ENCODE assay signal across 26 cellular contexts in the genomic region with DNA sequence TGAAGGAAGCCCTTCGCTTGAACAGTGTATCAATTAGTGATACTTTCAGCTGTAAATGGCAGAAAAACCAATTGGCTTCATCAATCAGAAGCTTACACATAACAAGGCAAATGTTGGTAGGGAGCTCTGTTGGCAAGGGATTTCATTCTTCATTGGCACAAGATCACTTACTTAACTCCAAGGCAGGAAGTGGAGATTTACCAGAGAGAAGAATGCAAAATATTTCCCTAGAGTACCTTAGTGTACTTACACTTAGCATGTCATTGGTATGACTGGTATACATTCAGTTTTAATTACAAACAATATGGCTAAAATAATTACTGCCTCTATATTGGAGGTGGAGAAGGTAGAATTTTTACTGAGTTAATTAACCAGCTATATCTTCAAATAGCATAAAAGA.
"Had no signal": no experiment of that assay in that cellular context is flagged by ENCODE, and none has a peak within 500 bp of the region (broad histone marks: within the 10 kb centered on the region; RNA-seq: fewer than 3 reads in every experiment).

No MANE protein-coding gene starts in this region.

- H3K27ac ChIP-seq: coronary artery, esophagus muscularis mucosa, foreskin keratinocyte, gastroesophageal sphincter, heart left ventricle, hepatocyte, pancreas, suprapubic skin, transverse colon, upper lobe of right lung, uterus had no signal

- ATAC-seq: foreskin keratinocyte; gastroesophageal sphincter; heart left ventricle; left lobe of liver; natural killer cell; pancreas; sciatic nerve; stimulated activated naive CD8-positive, alpha-beta T cell treated with anti-CD3 and anti-CD28 coated beads, Interleukin-15, amount 100 ng/mL, for 72 hours; upper lobe of right lung had no signal

- H3K4me3 ChIP-seq: coronary artery, esophagus muscularis mucosa, gastroesophageal sphincter, heart left ventricle, hepatocyte, pancreas, smooth muscle cell, suprapubic skin, transverse colon, upper lobe of right lung, uterus had no signal

- H3K27me3 ChIP-seq: esophagus muscularis mucosa, foreskin keratinocyte, gastroesophageal sphincter, heart left ventricle, hepatocyte, pancreas, suprapubic skin, transverse colon, upper lobe of right lung, uterus had no signal

- H3K36me3 ChIP-seq: esophagus muscularis mucosa, gastroesophageal sphincter, heart left ventricle, pancreas, suprapubic skin, transverse colon, upper lobe of right lung, uterus had no signal

- H3K4me1 ChIP-seq: esophagus muscularis mucosa, foreskin keratinocyte, gastroesophageal sphincter, heart left ventricle, pancreas, suprapubic skin, transverse colon, upper lobe of right lung, uterus had no signal

- DNase-seq: dermis blood vessel endothelial cell; effector memory CD4-positive, alpha-beta T cell; heart left ventricle; kidney; natural killer cell; occipital lobe; pancreas; retina; stimulated activated CD4-positive, alpha-beta T cell treated with anti-CD3 and anti-CD28 coated beads, Interleukin-12 subunit alpha, Interleukin-12 subunit beta, amount 100 ng/mL, for 4 hours; stimulated activated CD4-positive, alpha-beta T cell treated with anti-CD3 and anti-CD28 coated beads, Interleukin-1b, Interleukin-23, amount 100 ng/mL, for 48 hours; stimulated activated CD4-positive, alpha-beta T cell treated with anti-CD3 and anti-CD28 coated beads, Interleukin-4, amount 100 ng/mL, for 1 hour; stimulated activated CD8-positive, alpha-beta memory T cell treated with anti-CD3 and anti-CD28 coated beads, Interleukin-4, amount 100 ng/mL, for 48 hours; stimulated activated naive CD4-positive, alpha-beta T cell; stimulated activated naive CD8-positive, alpha-beta T cell treated with anti-CD3 and anti-CD28 coated beads, Interleukin-15, amount 100 ng/mL, for 72 hours; transverse colon; upper lobe of right lung; uterus had no signal

- H3K79me2 ChIP-seq: hepatocyte had no signal

- H3K4me2 ChIP-seq: hepatocyte, smooth muscle cell had no signal
